Comparison of ENCODE assay signal across 16 cellular contexts in genomic region chr11:95243658-95244057, GRCh38. TPM values are rescaled to one million over a fixed set of nuclear protein-coding genes. Genes with fewer than 3 reads are reported as not detected.
DNase-seq lines count a peak whose midpoint lies in the region; ATAC-seq and TF ChIP-seq lines count a peak whose summit lies in the region.
"Had no signal": no experiment of that assay in that cellular context is flagged by ENCODE, and none has a peak within 500 bp of the region (broad histone marks: within the 10 kb centered on the region; RNA-seq: fewer than 3 reads in every experiment).

No MANE protein-coding gene starts in this region.

- no peaks in the 10 kb centered on the region for H3K9me3 ChIP-seq in thyroid gland

- no peaks in the 10 kb centered on the region for H3K27me3 ChIP-seq in thyroid gland

- H3K4me3 ChIP-seq in thyroid gland (replicated peaks in 1 of 3), result no peak overlapping the region

- DNase-seq in DMS53 (lab: John Stamatoyannopoulos, UW) (peak; percentile 50), LoVo (ENCODE audit: low spot score) (peak; percentile 28), mesothelial cell of epicardium (ENCODE audit: low spot score in 2 of 2, unreplicated experiment in 2 of 2) (no peak), SIG-M5 (lab: John Stamatoyannopoulos, UW) (no peak), thyroid gland (no peak), amniotic stem cell (lab: John Stamatoyannopoulos, UW) (no peak)
- DNase-seq: ACHN; C1 segment of cervical spinal cord; CD4-positive, alpha-beta T cell; GF-D8; HCEC 1CT; HFFc6 had no signal

- H3K27ac ChIP-seq in thyroid gland, result no peak overlapping the region

- H3K36me3 ChIP-seq in thyroid gland, result no peaks in the 10 kb centered on the region

- H3K36me3 Mint-ChIP-seq in mesothelial cell of epicardium, result no peaks in the 10 kb centered on the region
- no peaks in the 10 kb centered on the region for H3K36me3 Mint-ChIP-seq in stimulated activated memory B cell treated with anti-CD40 and anti-IgM and Interleukin-4, amounts not matched to agents 10 μg/mL and 1 μg/mL and 100 μg/mL, for 72 hours

- TF ChIP-seq POLR2A in thyroid gland (IDR thresholded peaks at IDR 0.05), result no peak

- peaks cover 0 to 3% of the 10 kb centered on the region in 2 donors for H3K4me1 ChIP-seq in thyroid gland

- H3K27me3 Mint-ChIP-seq in mesothelial cell of epicardium (ENCODE audit: low read depth), result no peaks in the 10 kb centered on the region
- no peaks in the 10 kb centered on the region for H3K27me3 Mint-ChIP-seq in stimulated activated memory B cell treated with anti-CD40 and anti-IgM and Interleukin-4, amounts not matched to agents 10 μg/mL and 1 μg/mL and 100 μg/mL, for 72 hours
- H3K27me3 Mint-ChIP-seq: B cell; CD4-positive, alpha-beta T cell had no signal

- no peak for TF ChIP-seq CTCF in mesothelial cell of epicardium (IDR thresholded peaks at IDR 0.05; ENCODE audit: unreplicated experiment)
- no peak for TF ChIP-seq CTCF in thyroid gland (IDR thresholded peaks at IDR 0.05)

- intact Hi-C loops in thyroid gland (cut with DNase I), result no loop called here

- peak overlapping the region; percentile 26 for H3K27ac Mint-ChIP-seq in mesothelial cell of epicardium
- peak overlapping the region; percentile 92 for H3K27ac Mint-ChIP-seq in stimulated activated memory B cell treated with anti-CD40 and anti-IgM and Interleukin-4, amounts not matched to agents 10 μg/mL and 1 μg/mL and 100 μg/mL, for 72 hours
- H3K27ac Mint-ChIP-seq: CD4-positive, alpha-beta T cell; HFFc6 had no signal

- H3K4me1 Mint-ChIP-seq in mesothelial cell of epicardium, result peaks cover 43% of the 10 kb centered on the region
- peaks cover 37% of the 10 kb centered on the region for H3K4me1 Mint-ChIP-seq in stimulated activated memory B cell treated with anti-CD40 and anti-IgM and Interleukin-4, amounts not matched to agents 10 μg/mL and 1 μg/mL and 100 μg/mL, for 72 hours

- ATAC-seq in stimulated activated memory B cell treated with anti-CD40 and anti-IgM and Interleukin-4, amounts not matched to agents 10 μg/mL and 1 μg/mL and 100 μg/mL, for 72 hours, result no peak
- ATAC-seq: HepG2 had no signal

- 71 to 76% methylated on average over 2 of the region's 2 CpGs for WGBS in thyroid gland, 2 donors

- H3K4me3 Mint-ChIP-seq in mesothelial cell of epicardium, result no peak overlapping the region
- H3K4me3 Mint-ChIP-seq in stimulated activated memory B cell treated with anti-CD40 and anti-IgM and Interleukin-4, amounts not matched to agents 10 μg/mL and 1 μg/mL and 100 μg/mL, for 72 hours, result no peak overlapping the region
- H3K4me3 Mint-ChIP-seq: CD4-positive, alpha-beta T cell; HFFc6 had no signal

- no peaks in the 10 kb centered on the region for H3K9me3 Mint-ChIP-seq in mesothelial cell of epicardium
- no peaks in the 10 kb centered on the region for H3K9me3 Mint-ChIP-seq in stimulated activated memory B cell treated with anti-CD40 and anti-IgM and Interleukin-4, amounts not matched to agents 10 μg/mL and 1 μg/mL and 100 μg/mL, for 72 hours
- H3K9me3 Mint-ChIP-seq: CD4-positive, alpha-beta T cell; HFFc6 had no signal

RNA-seq across cellular contexts. Expression of gene SESN3, which starts 12.7 kb away (rescaled TPM):
- total RNA-seq in mesothelial cell of epicardium (118 to 130 TPM (median 123 TPM) in 3 replicates), thyroid gland (10 to 100 TPM; 54.3 to 82.2 (median 71.8) TPM)
- total RNA-seq: A172 had no signal

Comparison
In these comparisons a context has a peak if more than half of its experiments do, and no peak if none do; other contexts are left out.
1. DNase-seq: peak in DMS53 (single experiment) and LoVo (single experiment); none in mesothelial cell of epicardium (0 of 2), SIG-M5 (single experiment), thyroid gland (0 of 2) and amniotic stem cell (single experiment).